ENCODE assay signal across 15 cellular contexts in genomic region chr1:171566467-171566866, GRCh38. TPM values are rescaled to one million over a fixed set of nuclear protein-coding genes. Genes with fewer than 3 reads are reported as not detected.
A peak's percentile ranks its signal among the peaks of the same experiment; 100 is the strongest.
DNase-seq lines count a peak whose midpoint lies in the region; ATAC-seq, FAIRE-seq and TF ChIP-seq lines count a peak whose summit lies in the region.
"Had no signal": no experiment of that assay in that cellular context is flagged by ENCODE, and none has a peak within 500 bp of the region (broad histone marks: within the 10 kb centered on the region; RNA-seq: fewer than 3 reads in every experiment).

No MANE protein-coding gene starts in this region.

- H3K36me3 ChIP-seq in kidney (ENCODE audit: control insufficient read depth in 1 of 2, insufficient read depth in 2 of 2, low read length in 2 of 2) (peaks cover 21 to 59% of the 10 kb centered on the region in 2 donors), heart right ventricle (peaks cover 0 to 100% (median 48%) of the 10 kb centered on the region in 9 donors)

- in situ Hi-C loops in astrocyte of the spinal cord (cut with HindIII; ENCODE audit: low sequenced_read_pairs) = no loop called here

- intact Hi-C loops in kidney (cut with DNase I) = no loop called here
- intact Hi-C loops in heart right ventricle (cut with DNase I) = no loop called here

- no peak overlapping the region for H3K4me3 Mint-ChIP-seq in glutamatergic neuron (ENCODE audit: unreplicated experiment)
- H3K4me3 Mint-ChIP-seq: activated CD4-positive, alpha-beta memory T cell treated with anti-CD3 and anti-CD28 coated beads for 36 hours had no signal

- H3K4me1 ChIP-seq in kidney (ENCODE audit: control insufficient read depth in 1 of 2, insufficient read depth in 1 of 2, low read depth in 1 of 2, low read length in 2 of 2) (no peaks in the 10 kb centered on the region), heart right ventricle (no peaks in the 10 kb centered on the region)
- H3K4me1 ChIP-seq: heart left ventricle had no signal

- H3K9ac ChIP-seq in kidney (ENCODE audit: low read length in 2 of 2) = no peak overlapping the region

- TF ChIP-seq CTCF in astrocyte of the spinal cord (IDR thresholded peaks at IDR 0.05; ENCODE audit: low read depth, low read length) = peak; percentile 16
- peak; percentile 9 for TF ChIP-seq CTCF in kidney (IDR thresholded peaks at IDR 0.05; ENCODE audit: borderline replicate concordance, extremely low read depth, insufficient read depth)
- TF ChIP-seq CTCF in glutamatergic neuron (IDR thresholded peaks at IDR 0.05; ENCODE audit: partially characterized antibody, unreplicated experiment) = no peak
- peak in 2 of 9 donors; percentile 6 to 11 for TF ChIP-seq CTCF in heart right ventricle (IDR thresholded peaks at IDR 0.05)

- H3K27ac Mint-ChIP-seq in glutamatergic neuron (ENCODE audit: unreplicated experiment) = no peak overlapping the region
- H3K27ac Mint-ChIP-seq: activated CD4-positive, alpha-beta memory T cell treated with anti-CD3 and anti-CD28 coated beads for 36 hours had no signal

- no peaks in the 10 kb centered on the region for H3K9me3 ChIP-seq in kidney (ENCODE audit: control insufficient read depth in 1 of 2, low read length in 2 of 2)
- no peaks in the 10 kb centered on the region for H3K9me3 ChIP-seq in heart right ventricle
- H3K9me3 ChIP-seq: heart left ventricle had no signal

- H3K36me3 Mint-ChIP-seq in glutamatergic neuron (ENCODE audit: unreplicated experiment) = no peaks in the 10 kb centered on the region

- no peaks in the 10 kb centered on the region for H3K9me3 Mint-ChIP-seq in glutamatergic neuron (ENCODE audit: unreplicated experiment)
- H3K9me3 Mint-ChIP-seq: activated CD4-positive, alpha-beta memory T cell treated with anti-CD3 and anti-CD28 coated beads for 36 hours had no signal

- DNase-seq in ELR (ENCODE audit: low read depth) (peak; percentile 13), HT-29 (ENCODE audit: low spot score) (peak; percentile 24), astrocyte of the spinal cord (ENCODE audit: low read depth, low spot score) (no peak), kidney (no peak), glutamatergic neuron (no peak), heart right ventricle (no peak), mucosa of gallbladder (ENCODE audit: low spot score) (no peak)
- DNase-seq: activated CD4-positive, alpha-beta memory T cell treated with anti-CD3 and anti-CD28 coated beads for 36 hours; heart left ventricle; nucleus accumbens; stimulated activated CD4-positive, alpha-beta T cell treated with anti-CD3 and anti-CD28 coated beads, Interleukin-12 subunit alpha, Interleukin-12 subunit beta, amount 100 ng/mL, for 4 hours had no signal

- 65 to 70% methylated on average over 3 of the region's 3 CpGs for WGBS in heart right ventricle, 2 donors

- no peak for FAIRE-seq in kidney (lab: Jason Lieb, UNC)
- FAIRE-seq: astrocyte had no signal

- H3K27me3 ChIP-seq in heart right ventricle = no peaks in the 10 kb centered on the region
- H3K27me3 ChIP-seq: heart left ventricle had no signal

- H3K4me3 ChIP-seq in astrocyte of the spinal cord (ENCODE audit: low read depth, low read length) (no peak overlapping the region), kidney (ENCODE audit: low read length in 2 of 2) (no peak overlapping the region), heart right ventricle (no peak overlapping the region)
- H3K4me3 ChIP-seq: heart left ventricle had no signal

- no peaks in the 10 kb centered on the region for H3K27me3 Mint-ChIP-seq in glutamatergic neuron (ENCODE audit: unreplicated experiment)
- H3K27me3 Mint-ChIP-seq: activated CD4-positive, alpha-beta memory T cell treated with anti-CD3 and anti-CD28 coated beads for 36 hours had no signal

- no peak for ATAC-seq in heart right ventricle
- no peak for ATAC-seq in GM19397 (IDR thresholded peaks at IDR 0.05; ENCODE audit: unreplicated experiment)
- ATAC-seq: heart left ventricle had no signal

- no peak overlapping the region for H3K27ac ChIP-seq in kidney (ENCODE audit: low read depth in 2 of 2, low read length in 2 of 2)
- no peak overlapping the region for H3K27ac ChIP-seq in heart right ventricle
- H3K27ac ChIP-seq: heart left ventricle had no signal

- no peaks in the 10 kb centered on the region for H3K4me1 Mint-ChIP-seq in glutamatergic neuron (ENCODE audit: low read depth, unreplicated experiment)

RNA-seq across cellular contexts. Expression of gene MYOCOS, which starts 55.6 kb away (rescaled TPM):
- total RNA-seq in HT-29 (2014; rRNA removed; shearing (Covaris generic)) = not detected in 2 replicates
- total RNA-seq in kidney = 0.54 TPM
- polyA plus RNA-seq in kidney (ENCODE audit: insufficient read depth, low read depth, low replicate concordance) = 0.54 TPM
- total RNA-seq in glutamatergic neuron (ENCODE audit: unreplicated experiment) = not detected
- total RNA-seq in heart right ventricle = not detected
- polyA plus RNA-seq in heart right ventricle = not detected
- not detected for total RNA-seq in mucosa of gallbladder
- total RNA-seq: activated CD4-positive, alpha-beta memory T cell treated with anti-CD3 and anti-CD28 coated beads for 36 hours; astrocyte; heart left ventricle; lower leg skin; RPMI7951 had no signal
- polyA plus RNA-seq: heart left ventricle had no signal

Comparison
In these comparisons a context has a peak if more than half of its experiments do, and no peak if none do; other contexts are left out.
1. DNase-seq: peak in ELR (single experiment) and HT-29 (single experiment); none in astrocyte of the spinal cord (single experiment), kidney (single experiment), glutamatergic neuron (single experiment), heart right ventricle (0 of 2) and mucosa of gallbladder (single experiment).